9 cellular contexts compared by ENCODE assay signal in the genomic region with DNA sequence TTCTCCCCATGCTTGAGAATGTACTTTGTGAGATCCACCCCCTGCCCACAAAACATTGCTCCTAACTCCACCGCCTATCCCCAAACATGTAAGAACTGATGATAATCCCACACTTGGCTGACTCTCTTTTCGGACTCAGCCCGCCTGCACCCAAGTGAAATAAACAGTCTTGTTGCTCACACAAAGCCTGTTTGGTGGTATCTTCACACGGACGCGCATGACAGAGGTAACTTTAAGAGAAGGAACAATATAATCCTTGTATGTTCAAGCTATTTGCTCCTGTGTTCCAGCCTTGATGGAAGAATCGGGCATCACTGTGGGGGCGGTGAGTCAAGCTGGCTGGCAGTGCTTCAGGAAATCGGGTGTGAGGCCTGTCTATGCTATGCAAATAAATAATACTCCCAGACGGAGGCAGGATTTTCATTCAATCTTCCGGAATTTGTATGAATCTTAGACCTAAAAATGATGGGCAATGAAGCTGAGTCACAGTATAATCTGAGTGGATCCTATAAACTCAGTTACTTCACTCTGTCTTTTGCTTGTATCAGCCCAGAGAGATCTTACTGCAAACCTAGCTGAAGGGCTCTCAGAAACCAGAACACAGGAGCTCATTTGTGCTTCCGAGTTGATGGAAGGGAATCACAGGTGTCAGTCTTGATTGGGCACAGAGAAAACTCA. TPM values are rescaled to one million over a fixed set of nuclear protein-coding genes. Genes with fewer than 3 reads are reported as not detected.
A peak's percentile ranks its signal among the peaks of the same experiment; 100 is the strongest.
DNase-seq lines count a peak whose midpoint lies in the region; ATAC-seq, FAIRE-seq and TF ChIP-seq lines count a peak whose summit lies in the region.
"Had no signal": no experiment of that assay in that cellular context is flagged by ENCODE, and none has a peak within 500 bp of the region (broad histone marks: within the 10 kb centered on the region; RNA-seq: fewer than 3 reads in every experiment).

No MANE protein-coding gene starts in this region.

- H3K4me1 ChIP-seq in HepG2 (ENCODE audit: insufficient read depth, low read length) (peaks cover 98% of the 10 kb centered on the region), Karpas-422 (ENCODE audit: low read length) (peaks cover 17% of the 10 kb centered on the region)

- peak in 1 of 2 experiments; percentile 57; a peak in 2 of 4 replicates for TF ChIP-seq EP300 in HepG2 (IDR thresholded peaks at IDR 0.05; ENCODE audit: low read depth in 2 of 2, low read length in 2 of 2)
- TF ChIP-seq EP300 in HepG2 (CRISPR knock-in tag; IDR thresholded peaks at IDR 0.05; ENCODE audit: borderline replicate concordance): no peak

- H3K4me3 ChIP-seq in AG09309 (ENCODE audit: control insufficient read depth, low read depth, low read length): no peak overlapping the region
- H3K4me3 ChIP-seq in HepG2 (replicated peaks in 1 of 3; ENCODE audit: insufficient read depth in 1 of 3, low read depth in 2 of 3, low read length in 3 of 3): peak overlapping the region; percentile 45 to 55 (median 50)
- H3K4me3 ChIP-seq in Karpas-422 (ENCODE audit: low read length): no peak overlapping the region

- POLR2A ChIA-PET in activated CD8-positive, alpha-beta T cell treated with anti-CD3 and anti-CD28 coated beads, Interleukin-2, amount 10 ng/mL, durations not matched to agents 7 days and 5 days (lab: Charles Lee): interaction anchor here (0.8 to 2.2 kb wide), 4 partner anchors 46 to 238 kb away, joined by 3 to 17 read pairs (median 4); a partner anchor contains a TSS
- POLR2A ChIA-PET in HepG2 (lab: Yijun Ruan, JAX): interaction anchor here (0.6 to 3.3 kb wide), 19 partner anchors 8 to 1784 kb away, joined by 3 to 99 read pairs (median 6); a partner anchor contains a TSS

- H3K27ac Mint-ChIP-seq in activated CD8-positive, alpha-beta T cell treated with anti-CD3 and anti-CD28 coated beads, Interleukin-2, amount 10 ng/mL, durations not matched to agents 7 days and 5 days: peak overlapping the region; percentile 79

- H2AFZ ChIP-seq in HepG2 (ENCODE audit: low read length) (no peak overlapping the region), Karpas-422 (ENCODE audit: low read length) (no peak overlapping the region)

- under 1% methylated on average over 12 of the region's 12 CpGs for WGBS in HepG2 (ENCODE audit: low lambda C conversion rate)

- TF ChIP-seq RAD21 in HepG2 (CRISPR knock-in tag; IDR thresholded peaks at IDR 0.05): no peak

- TSS peak; percentile 86 for BruUV-seq in HepG2 (replicated peaks; lab: Mats Ljungman, UMichigan)

- peaks cover 73% of the 10 kb centered on the region for H3K4me1 Mint-ChIP-seq in activated CD8-positive, alpha-beta T cell treated with anti-CD3 and anti-CD28 coated beads, Interleukin-2, amount 10 ng/mL, durations not matched to agents 7 days and 5 days (ENCODE audit: low read depth)

- ATAC-seq in activated CD8-positive, alpha-beta T cell treated with anti-CD3 and anti-CD28 coated beads, Interleukin-2, amount 10 ng/mL, durations not matched to agents 7 days and 5 days: peak; percentile 31
- ATAC-seq in HepG2 (peak; percentile 63), GM21528 (IDR thresholded peaks at IDR 0.05; ENCODE audit: low FRiP score, unreplicated experiment) (no peak)

- H3K9ac ChIP-seq in HepG2 (ENCODE audit: insufficient read depth, low read depth, low read length) (peak overlapping the region; percentile 79), Karpas-422 (ENCODE audit: low read length) (no peak overlapping the region)

- no peaks in the 10 kb centered on the region for H3K27me3 ChIP-seq in HepG2 (ENCODE audit: control insufficient read depth in 1 of 2, insufficient read depth in 2 of 2, low read length in 2 of 2)
- no peaks in the 10 kb centered on the region; the same call in 1 of the 2 replicates for H3K27me3 ChIP-seq in Karpas-422 (ENCODE audit: low read length)
- H3K27me3 ChIP-seq: neutrophil had no signal

- DNase-seq in AG09309 (ENCODE audit: low read depth): peak; percentile 92
- DNase-seq in H54 (ENCODE audit: insufficient read length, low spot score): peak; percentile 51
- no peak for DNase-seq in activated CD8-positive, alpha-beta T cell treated with anti-CD3 and anti-CD28 coated beads, Interleukin-2, amount 10 ng/mL, durations not matched to agents 7 days and 5 days
- peak; percentile 82 for DNase-seq in HepG2 (ENCODE audit: low spot score)
- no peak for DNase-seq in Karpas-422
- no peak for DNase-seq in KBM-7
- DNase-seq in RPMI8226: no peak

- H3K4me2 ChIP-seq in HepG2 (ENCODE audit: low read depth, low read length) (peak overlapping the region; percentile 96), Karpas-422 (ENCODE audit: low read depth, low read length, poor library complexity, severe bottlenecking) (no peak overlapping the region)

- FAIRE-seq in H54 (lab: Jason Lieb, UNC) (peak; percentile 70), HepG2 (lab: Jason Lieb, UNC) (no peak)

- H3K9me3 Mint-ChIP-seq in activated CD8-positive, alpha-beta T cell treated with anti-CD3 and anti-CD28 coated beads, Interleukin-2, amount 10 ng/mL, durations not matched to agents 7 days and 5 days (ENCODE audit: insufficient read depth): no peaks in the 10 kb centered on the region

- no peak for TF ChIP-seq POLR2A in H54 (IDR thresholded peaks at IDR 0.05; ENCODE audit: low read depth, low read length)
- TF ChIP-seq POLR2A in HepG2 (IDR thresholded peaks at IDR 0.05; ENCODE audit: insufficient read depth in 1 of 2, low read depth in 2 of 2, low read length in 2 of 2): 0 out of 4 replicates have a peak, but pooled peaks of 1 of the 2 experiments have one; percentile 28

- peak overlapping the region; percentile 98 for H3K27ac ChIP-seq in HepG2 (ENCODE audit: extremely low read length, insufficient read depth, low read length)
- H3K27ac ChIP-seq in Karpas-422 (ENCODE audit: low read length): no peak overlapping the region
- H3K27ac ChIP-seq: neutrophil had no signal

- no peak for TF ChIP-seq CTCF in AG09309 (IDR thresholded peaks at IDR 0.05; ENCODE audit: control insufficient read depth, insufficient read depth, low read depth, low read length, missing control alignments)
- TF ChIP-seq CTCF in HepG2 (CRISPR knock-in tag; IDR thresholded peaks at IDR 0.05): no peak

- CTCF ChIA-PET in activated CD8-positive, alpha-beta T cell treated with anti-CD3 and anti-CD28 coated beads, Interleukin-2, amount 10 ng/mL, durations not matched to agents 7 days and 5 days (lab: Charles Lee): interaction anchor here (0.9 to 6.7 kb wide), 8 partner anchors 10 to 78 kb away, joined by 3 to 54 read pairs (median 4); a partner anchor contains a TSS
- CTCF ChIA-PET in HepG2 (lab: Yijun Ruan, JAX; ENCODE audit: low intra/inter-chr PET ratio, low total read pairs): no interaction called here

- no peak overlapping the region for H3K4me3 Mint-ChIP-seq in activated CD8-positive, alpha-beta T cell treated with anti-CD3 and anti-CD28 coated beads, Interleukin-2, amount 10 ng/mL, durations not matched to agents 7 days and 5 days

- H4K20me1 ChIP-seq in HepG2 (ENCODE audit: insufficient read depth, low read length) (no peaks in the 10 kb centered on the region), Karpas-422 (ENCODE audit: insufficient read depth, low read depth, low read length) (no peaks in the 10 kb centered on the region)

- no peaks in the 10 kb centered on the region for H3K36me3 Mint-ChIP-seq in activated CD8-positive, alpha-beta T cell treated with anti-CD3 and anti-CD28 coated beads, Interleukin-2, amount 10 ng/mL, durations not matched to agents 7 days and 5 days (ENCODE audit: low read depth)

- no peaks in the 10 kb centered on the region for H3K9me3 ChIP-seq in HepG2 (ENCODE audit: low read length)
- H3K9me3 ChIP-seq in Karpas-422 (ENCODE audit: low read length): no peaks in the 10 kb centered on the region
- H3K9me3 ChIP-seq: neutrophil had no signal

- H3K36me3 ChIP-seq in HepG2 (replicated peaks in 1 of 2; ENCODE audit: control insufficient read depth in 1 of 2, insufficient read depth in 2 of 2, low read length in 2 of 2): no peaks in the 10 kb centered on the region
- H3K36me3 ChIP-seq in Karpas-422 (ENCODE audit: insufficient read depth, low read length): no peaks in the 10 kb centered on the region
- H3K36me3 ChIP-seq: neutrophil had no signal

- no peaks in the 10 kb centered on the region for H3K79me2 ChIP-seq in HepG2 (ENCODE audit: insufficient read depth, low read length)
- no peaks in the 10 kb centered on the region for H3K79me2 ChIP-seq in Karpas-422 (ENCODE audit: low read length)

- in situ Hi-C loops in HepG2 (cut with HindIII; ENCODE audit: extremely low pct_ligation_motif_present, low pct_unique_long_range_greater_than_20kb): loop anchor here (5.0 kb wide), 1 partner anchor 38 kb away; no protein-coding TSS in a partner anchor
- in situ Hi-C loops in KBM-7 (cut with MboI; ENCODE audit: low pct_unique_long_range_greater_than_20kb, low sequenced_read_pairs): no loop called here

- no peaks in the 10 kb centered on the region for H3K27me3 Mint-ChIP-seq in activated CD8-positive, alpha-beta T cell treated with anti-CD3 and anti-CD28 coated beads, Interleukin-2, amount 10 ng/mL, durations not matched to agents 7 days and 5 days (ENCODE audit: low read depth)

- no peaks in the 10 kb centered on the region for H3K9me2 ChIP-seq in Karpas-422 (replicated peaks; ENCODE audit: insufficient read depth, low read length)

- intact Hi-C loops in HepG2 (cut with micrococcal nuclease; ENCODE audit: unreplicated experiment): loop anchor here (1.0 to 2.0 kb wide), 4 partner anchors 14 to 79 kb away; a partner anchor contains a TSS

RNA-seq across cellular contexts. Expression of a gene that starts 45.2 kb away (rescaled TPM):
- 1 to 10 TPM; 7.4 to 7.6 TPM for total RNA-seq in activated CD8-positive, alpha-beta T cell treated with anti-CD3 and anti-CD28 coated beads, Interleukin-2, amount 10 ng/mL, durations not matched to agents 7 days and 5 days
- total RNA-seq in HepG2 (2016; rRNA removed; fragmentation: Illumina TruSeq; extraction: Trizol): 6.4 and 9.5 TPM in 2 replicates
- 2.7 and 3.2 TPM in 2 replicates for total RNA-seq in HepG2 (2016; cell fraction: cytosol; rRNA removed; fragmentation: Illumina TruSeq; extraction: Trizol; ENCODE audit: low read depth)
- 6.5 and 9.4 TPM in 2 replicates for total RNA-seq in HepG2 (2016; cell fraction: insoluble cytoplasmic fraction; rRNA removed; fragmentation: Illumina TruSeq; extraction: Trizol)
- total RNA-seq in HepG2 (2016; cell fraction: membrane; rRNA removed; fragmentation: Illumina TruSeq; extraction: Trizol): 4.5 and 4.6 TPM in 2 replicates
- 11.7 and 12.4 TPM in 2 replicates for total RNA-seq in HepG2 (2016; cell fraction: nucleus; rRNA removed; fragmentation: Illumina TruSeq; extraction: Trizol)
- polyA plus RNA-seq in HepG2 (2011; rRNA removed): 33.0 and 40.6 TPM in 2 replicates
- polyA plus RNA-seq in HepG2 (2011; cell fraction: cytosol; rRNA removed): 28.1 and 33.2 TPM in 2 replicates
- 38.4 and 39.5 TPM in 2 replicates for polyA plus RNA-seq in HepG2 (2011; cell fraction: nucleus; rRNA removed)
- polyA plus RNA-seq in HepG2 (2012): 41.1 and 41.9 TPM in 2 replicates
- polyA plus RNA-seq in HepG2 (2016; cell fraction: cytosol; fragmentation: Illumina TruSeq; extraction: Trizol; ENCODE audit: low read depth): 1.8 and 3.1 TPM in 2 replicates
- polyA plus RNA-seq in HepG2 (2016; cell fraction: insoluble cytoplasmic fraction; fragmentation: Illumina TruSeq; extraction: Trizol; ENCODE audit: low read depth): 5.9 and 6.0 TPM in 2 replicates
- polyA plus RNA-seq in HepG2 (2016; cell fraction: membrane; fragmentation: Illumina TruSeq; extraction: Trizol; ENCODE audit: low read depth): 3.5 and 3.7 TPM in 2 replicates
- polyA plus RNA-seq in HepG2 (2016; cell fraction: nucleus; fragmentation: Illumina TruSeq; extraction: Trizol; ENCODE audit: insufficient read depth, low read depth): 12.7 and 12.8 TPM in 2 replicates
- polyA minus RNA-seq in HepG2 (2011; rRNA and poly(A)+ RNA removed; ENCODE audit: low replicate concordance): 4.8 and 51.2 TPM in 2 replicates
- 40.8 and 61.8 TPM in 2 replicates for polyA minus RNA-seq in HepG2 (2011; cell fraction: cytosol; rRNA and poly(A)+ RNA removed)
- 27.0 and 35.1 TPM in 2 replicates for polyA minus RNA-seq in HepG2 (2011; cell fraction: nucleus; rRNA and poly(A)+ RNA removed)
- not detected in 2 replicates for total RNA-seq in Karpas-422 (2014; rRNA removed; shearing (Covaris generic); ENCODE audit: low replicate concordance)

Comparison
In these comparisons a context has a peak if more than half of its experiments do, and no peak if none do; other contexts are left out.
1. DNase-seq: peak in AG09309 (single experiment), H54 (single experiment) and HepG2 (single experiment); none in activated CD8-positive, alpha-beta T cell treated with anti-CD3 and anti-CD28 coated beads, Interleukin-2, amount 10 ng/mL, durations not matched to agents 7 days and 5 days (single experiment), Karpas-422 (single experiment), KBM-7 (single experiment) and RPMI8226 (single experiment).
2. H3K4me3 ChIP-seq: peak in HepG2 (3 of 3); none in AG09309 (single experiment) and Karpas-422 (single experiment).